ENCODE assay signal across 8 cellular contexts in the genomic region with DNA sequence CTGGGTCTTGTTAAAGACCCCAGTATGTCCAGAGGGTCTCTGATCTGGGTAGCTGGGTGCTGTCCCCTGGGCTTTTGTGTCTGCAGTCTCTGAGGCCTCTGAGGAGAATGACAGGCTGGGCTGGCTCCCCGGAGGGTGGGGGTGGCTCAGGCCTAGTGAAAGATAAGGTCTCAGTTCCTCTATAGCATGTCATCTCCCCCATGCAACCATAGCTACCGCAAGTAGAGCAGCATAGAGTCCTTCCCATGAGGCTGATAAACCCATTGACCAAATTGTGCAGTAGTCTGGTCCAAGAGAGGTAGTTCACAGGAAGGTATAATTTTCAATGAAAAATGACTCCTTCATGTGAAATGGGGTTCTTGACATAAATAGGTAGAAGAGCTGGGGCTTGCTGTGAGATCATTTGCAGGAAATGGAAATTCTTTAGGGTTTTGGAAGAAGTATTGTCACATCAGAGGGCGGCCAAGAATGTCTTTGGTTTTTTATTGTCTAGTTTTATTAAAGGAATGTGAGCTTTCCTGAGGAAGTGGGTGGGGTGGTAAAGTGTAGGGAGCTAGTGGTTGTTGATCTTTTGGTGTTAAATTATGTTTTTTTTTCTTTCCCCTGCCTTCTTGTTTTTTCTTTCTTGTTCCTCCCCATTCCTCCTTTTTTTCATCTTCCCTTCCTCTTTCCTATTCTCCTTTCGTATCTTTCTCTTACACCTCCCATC. TPM values are rescaled to one million over a fixed set of nuclear protein-coding genes. Genes with fewer than 3 reads are reported as not detected.
DNase-seq lines count a peak whose midpoint lies in the region; ATAC-seq and TF ChIP-seq lines count a peak whose summit lies in the region.

No MANE protein-coding gene starts in this region.

- H3K4me2 ChIP-seq in DOHH2 (ENCODE audit: low read length) = no peak overlapping the region

- in situ Hi-C loops in gastrocnemius medialis (cut with MboI; ENCODE audit: low sequenced_read_pairs in 4 of 4) = no loop called here

- no peaks in the 10 kb centered on the region for H4K20me1 ChIP-seq in DOHH2 (ENCODE audit: control insufficient read depth, insufficient read depth, low read depth, low read length)

- peak overlapping the region; percentile 46 to 86 for H3K27ac Mint-ChIP-seq in activated naive CD4-positive, alpha-beta T cell treated with anti-CD3 and anti-CD28 coated beads, Interleukin-2, amount 50 U/mL, for 72 hours

- H3K9me3 ChIP-seq in DOHH2 (ENCODE audit: control insufficient read depth, insufficient read depth, low read length) = no peaks in the 10 kb centered on the region
- no peaks in the 10 kb centered on the region for H3K9me3 ChIP-seq in gastrocnemius medialis

- no peaks in the 10 kb centered on the region for H3K27me3 ChIP-seq in DOHH2 (ENCODE audit: control insufficient read depth, low read length)
- no peaks in the 10 kb centered on the region for H3K27me3 ChIP-seq in gastrocnemius medialis

- ATAC-seq in GM21423 (IDR thresholded peaks at IDR 0.05; ENCODE audit: unreplicated experiment) (peak; percentile 79), gastrocnemius medialis (no peak)
- ATAC-seq in activated naive CD4-positive, alpha-beta T cell treated with anti-CD3 and anti-CD28 coated beads, Interleukin-2, amount 50 U/mL, for 72 hours = peak; percentile 73 to 82

- H3K9me3 Mint-ChIP-seq in activated naive CD4-positive, alpha-beta T cell treated with anti-CD3 and anti-CD28 coated beads, Interleukin-2, amount 50 U/mL, for 72 hours = no peaks in the 10 kb centered on the region

- peaks cover 35% of the 10 kb centered on the region for H3K79me2 ChIP-seq in DOHH2 (ENCODE audit: control insufficient read depth, low read length)

- H3F3A ChIP-seq in DOHH2 (ENCODE audit: control insufficient read depth, insufficient read depth) = peaks cover 6% of the 10 kb centered on the region

- no peak for TF ChIP-seq POLR2A in gastrocnemius medialis (IDR thresholded peaks at IDR 0.05)

- H3K4me3 ChIP-seq in DOHH2 (ENCODE audit: low read length) = no peak overlapping the region
- no peak overlapping the region for H3K4me3 ChIP-seq in gastrocnemius medialis

- intact Hi-C loops in gastrocnemius medialis (cut with DNase I; ENCODE audit: low total_unique reads) = no loop called here

- H3K36me3 ChIP-seq in DOHH2 (ENCODE audit: control insufficient read depth, low read length) = peaks cover 84% of the 10 kb centered on the region
- peaks cover 0 to 73% of the 10 kb centered on the region in 2 donors for H3K36me3 ChIP-seq in gastrocnemius medialis

- DNase-seq in Kasumi-1 (lab: John Stamatoyannopoulos, UW) (peak; percentile 52 to 63), gastrocnemius medialis (no peak), Ammon's horn (ENCODE audit: low spot score) (no peak), H4 (ENCODE audit: low spot score) (no peak), NCI-H526 treated with DMSO at 0.1 percent for 48 hours (lab: John Stamatoyannopoulos, UW) (no peak)
- DNase-seq in activated naive CD4-positive, alpha-beta T cell treated with anti-CD3 and anti-CD28 coated beads, Interleukin-2, amount 50 U/mL, for 72 hours (ENCODE audit: low spot score in 2 of 2) = peak; percentile 50 to 65

- peak overlapping the region; percentile 18; the same call in 1 of the 2 replicates for H3K27ac ChIP-seq in DOHH2 (ENCODE audit: low read depth, low read length)
- peak overlapping the region; percentile 86 to 99 (median 95) for H3K27ac ChIP-seq in gastrocnemius medialis

- peaks cover 35 to 40% of the 10 kb centered on the region in 2 donors for H3K36me3 Mint-ChIP-seq in activated naive CD4-positive, alpha-beta T cell treated with anti-CD3 and anti-CD28 coated beads, Interleukin-2, amount 50 U/mL, for 72 hours

- TF ChIP-seq CTCF in DOHH2 (IDR thresholded peaks at IDR 0.05; ENCODE audit: low read depth, low read length, poor library complexity, severe bottlenecking) (no peak), gastrocnemius medialis (IDR thresholded peaks at IDR 0.05 in 4 of 5, conservative IDR thresholded peaks at IDR 0.05 in 1 of 5) (no peak)

- H3K4me1 ChIP-seq in DOHH2 (ENCODE audit: control insufficient read depth, low read length) (peaks cover 45% of the 10 kb centered on the region), gastrocnemius medialis (peaks cover 61 to 63% of the 10 kb centered on the region in 2 donors)

- no peaks in the 10 kb centered on the region for H3K9me2 ChIP-seq in DOHH2 (replicated peaks; ENCODE audit: control insufficient read depth, low read length)

RNA-seq across cellular contexts. Expression of a gene that starts 21.0 kb away (rescaled TPM):
- total RNA-seq in activated naive CD4-positive, alpha-beta T cell treated with anti-CD3 and anti-CD28 coated beads, Interleukin-2, amount 50 U/mL, for 72 hours = 10 to 100 TPM; 21.4 to 29.6 TPM
- total RNA-seq in gastrocnemius medialis = 1 to 10 TPM; 5.0 to 8.8 (median 7.3) TPM
- 7.3 and 8.1 TPM in 2 replicates for total RNA-seq in H4 (2014; rRNA removed; shearing (Covaris generic))

RNA-seq across cellular contexts. Expression of a gene that starts 21.0 kb away (rescaled TPM):
- 10 to 100 TPM; 33.7 to 80.2 TPM for total RNA-seq in activated naive CD4-positive, alpha-beta T cell treated with anti-CD3 and anti-CD28 coated beads, Interleukin-2, amount 50 U/mL, for 72 hours
- 10 to 100 TPM; 22.2 to 41.0 (median 32.8) TPM for total RNA-seq in gastrocnemius medialis
- 37.5 and 50.1 TPM in 2 replicates for total RNA-seq in H4 (2014; rRNA removed; shearing (Covaris generic))

RNA-seq across cellular contexts. Expression of a gene that starts 25.4 kb away (rescaled TPM):
- total RNA-seq in activated naive CD4-positive, alpha-beta T cell treated with anti-CD3 and anti-CD28 coated beads, Interleukin-2, amount 50 U/mL, for 72 hours = 10 to 100 TPM; 69.0 to 97.7 TPM
- 100 to 1,000 TPM in 3 of 4 donors, 10 to 100 TPM in 1; 97.3 to 205 (median 117) TPM for total RNA-seq in gastrocnemius medialis
- 16.7 and 20.7 TPM in 2 replicates for total RNA-seq in H4 (2014; rRNA removed; shearing (Covaris generic))

RNA-seq across cellular contexts. Expression of a gene that starts 44.6 kb away (rescaled TPM):
- total RNA-seq in activated naive CD4-positive, alpha-beta T cell treated with anti-CD3 and anti-CD28 coated beads, Interleukin-2, amount 50 U/mL, for 72 hours = 1 to 10 TPM; 9.7 to 9.8 TPM
- total RNA-seq in gastrocnemius medialis = 10 to 100 TPM; 67.8 to 91.3 (median 84.8) TPM
- 14.8 and 22.1 TPM in 2 replicates for total RNA-seq in H4 (2014; rRNA removed; shearing (Covaris generic))

RNA-seq across cellular contexts. Expression of a gene that starts 53.8 kb away (rescaled TPM):
- under 1 TPM; 0.43 to 0.48 TPM for total RNA-seq in activated naive CD4-positive, alpha-beta T cell treated with anti-CD3 and anti-CD28 coated beads, Interleukin-2, amount 50 U/mL, for 72 hours
- total RNA-seq in gastrocnemius medialis = under 1 TPM in 3 of 4 donors, not detected in 1; 0.11 to 0.51 (median 0.13) TPM
- 0.21 TPM in 1 of 2 replicates, not detected in the other for total RNA-seq in H4 (2014; rRNA removed; shearing (Covaris generic))

Comparison
In these comparisons a context has a peak if more than half of its experiments do, and no peak if none do; other contexts are left out.
1. ATAC-seq: peak in GM21423 (single experiment) and activated naive CD4-positive, alpha-beta T cell treated with anti-CD3 and anti-CD28 coated beads, Interleukin-2, amount 50 U/mL, for 72 hours (2 of 2); none in gastrocnemius medialis (0 of 2).
2. DNase-seq: peak in Kasumi-1 (2 of 2) and activated naive CD4-positive, alpha-beta T cell treated with anti-CD3 and anti-CD28 coated beads, Interleukin-2, amount 50 U/mL, for 72 hours (2 of 2); none in gastrocnemius medialis (0 of 2), Ammon's horn (single experiment), H4 (single experiment) and NCI-H526 treated with DMSO at 0.1 percent for 48 hours (single experiment).